In genomic region chr10:27223964-27224363, GRCh38 we compare ENCODE assay signal across 8 cellular contexts. TPM values are rescaled to one million over a fixed set of nuclear protein-coding genes. Genes with fewer than 3 reads are reported as not detected.
DNase-seq lines count a peak whose midpoint lies in the region; ATAC-seq and TF ChIP-seq lines count a peak whose summit lies in the region.

No MANE protein-coding gene starts in this region.

- TF ChIP-seq RAD21 in liver (IDR thresholded peaks at IDR 0.05) = peak; percentile 72 to 78

- H3K4me3 ChIP-seq in AG04450 (ENCODE audit: low read depth, low read length) (no peak overlapping the region), GM12865 (ENCODE audit: low read depth, low read length) (no peak overlapping the region), astrocyte of the spinal cord (ENCODE audit: low read depth, low read length) (no peak overlapping the region), liver (ENCODE audit: low read depth in 1 of 3, low read length in 3 of 3) (no peak overlapping the region), testis (no peak overlapping the region)

- H3K27me3 ChIP-seq in AG04450 (ENCODE audit: control insufficient read depth, insufficient read depth, low read length) = no peaks in the 10 kb centered on the region
- H3K27me3 ChIP-seq in liver (ENCODE audit: control insufficient read depth in 4 of 4, insufficient read depth in 4 of 4, low read length in 3 of 4) = no peaks in the 10 kb centered on the region
- no peaks in the 10 kb centered on the region for H3K27me3 ChIP-seq in testis

- CTCF ChIA-PET in AG04450 (lab: Charles Lee) = interaction anchor here (0.6 to 4.5 kb wide), 35 partner anchors 8 to 957 kb away, joined by 3 to 36 read pairs (median 5); no protein-coding TSS in a partner anchor

- DNase-seq in AG04450 (ENCODE audit: low read depth, low spot score) (no peak), GM12865 (ENCODE audit: low read depth) (peak; percentile 56), RPMI7951 (ENCODE audit: low read depth) (peak; percentile 44), astrocyte of the spinal cord (ENCODE audit: low read depth, low spot score) (peak; percentile 39), testis (peak; percentile 42), SHP77 treated with DMSO at 0.1 percent for 48 hours (lab: John Stamatoyannopoulos, UW) (no peak)

- peak; percentile 58 for TF ChIP-seq CTCF in AG04450 (IDR thresholded peaks at IDR 0.05; ENCODE audit: low read depth, low read length)
- peak; percentile 46 for TF ChIP-seq CTCF in GM12865 (IDR thresholded peaks at IDR 0.05; ENCODE audit: insufficient read depth, low read depth, low read length, missing control alignments)
- TF ChIP-seq CTCF in astrocyte of the spinal cord (IDR thresholded peaks at IDR 0.05; ENCODE audit: low read depth, low read length) = peak; percentile 60
- TF ChIP-seq CTCF in liver (IDR thresholded peaks at IDR 0.05; ENCODE audit: low read depth, low read length, missing input control) = peak; percentile 46
- peak; percentile 10 to 61 (median 27) for TF ChIP-seq CTCF in testis (IDR thresholded peaks at IDR 0.05)

- in situ Hi-C loops in astrocyte of the spinal cord (cut with HindIII; ENCODE audit: low sequenced_read_pairs) = no loop called here

- H3K27ac ChIP-seq in AG04450 (ENCODE audit: low read depth, low read length) (no peak overlapping the region), liver (ENCODE audit: low read depth in 1 of 2, low read length in 2 of 2) (no peak overlapping the region), testis (no peak overlapping the region)

- H3K36me3 ChIP-seq in liver (ENCODE audit: control insufficient read depth in 4 of 4, insufficient read depth in 3 of 4, low read depth in 1 of 4, low read length in 3 of 4) = peaks cover 0 to 37% (median 21%) of the 10 kb centered on the region in 4 donors
- H3K36me3 ChIP-seq in testis (ENCODE audit: low read depth, missing control alignments) = no peaks in the 10 kb centered on the region

- no peak for TF ChIP-seq POLR2A in testis (IDR thresholded peaks at IDR 0.05)

- WGBS in liver = 70% methylated on average over 5 of the region's 5 CpGs
- WGBS in testis, 2 donors = 78 to 87% methylated on average over 5 of the region's 5 CpGs

- POLR2A ChIA-PET in AG04450 (lab: Yijun Ruan, JAX) = interaction anchor here (0.7 kb wide), 2 partner anchors 69 to 85 kb away, joined by 5 to 7 read pairs; partner anchors contain the start of gene MASTL

- ATAC-seq in HG02610 (IDR thresholded peaks at IDR 0.05; ENCODE audit: unreplicated experiment) = no peak

- no peaks in the 10 kb centered on the region for H3K9me3 ChIP-seq in AG04450 (ENCODE audit: control insufficient read depth, insufficient read depth, low read length)
- no peaks in the 10 kb centered on the region for H3K9me3 ChIP-seq in liver (ENCODE audit: control insufficient read depth in 4 of 4, low read length in 3 of 4)
- H3K9me3 ChIP-seq in testis = no peaks in the 10 kb centered on the region

- intact Hi-C loops in testis (cut with DNase I; ENCODE audit: low total_unique reads) = no loop called here

- no peak overlapping the region for H3K9ac ChIP-seq in liver (ENCODE audit: low read depth in 1 of 2, low read length in 2 of 2)

- H3K4me1 ChIP-seq in liver (ENCODE audit: control insufficient read depth in 4 of 4, insufficient read depth in 4 of 4, low read length in 3 of 4) (no peaks in the 10 kb centered on the region), testis (no peaks in the 10 kb centered on the region)

TF ChIP-seq in liver, 16 proteins besides CTCF, POLR2A, EP300 and RAD21:
- no peak for TF ChIP-seq GABPA (IDR thresholded peaks at IDR 0.05 in 1 of 2, conservative IDR thresholded peaks at IDR 0.05 in 1 of 2)

RNA-seq across cellular contexts. Expression of gene ACBD5, which starts 16.6 kb away (rescaled TPM):
- polyA plus RNA-seq in AG04450 (2011; rRNA removed) = 11.9 and 15.7 TPM in 2 replicates
- 6.7 and 9.9 TPM in 2 replicates for polyA minus RNA-seq in AG04450 (2011; rRNA and poly(A)+ RNA removed)
- 28.2 and 29.1 TPM in 2 replicates for total RNA-seq in RPMI7951 (2014; rRNA removed; shearing (Covaris generic))
- total RNA-seq in liver = 10 to 100 TPM; 12.6 to 39.7 TPM
- 10 to 100 TPM; 16.9 to 17.3 TPM for polyA plus RNA-seq in liver
- 10 to 100 TPM; 33.8 to 33.9 TPM for total RNA-seq in testis
- polyA plus RNA-seq in testis (ENCODE audit: insufficient read depth, low read depth, low replicate concordance) = 36.4 TPM

Comparison
In these comparisons a context has a peak if more than half of its experiments do, and no peak if none do; other contexts are left out.
1. DNase-seq: peak in GM12865 (single experiment), RPMI7951 (single experiment), astrocyte of the spinal cord (single experiment) and testis (single experiment); none in AG04450 (single experiment) and SHP77 treated with DMSO at 0.1 percent for 48 hours (single experiment).
2. Peak in every context shown above with its lines, with median percentiles within 50 percentile points of each other: CTCF ChIP-seq.